Comparison of ENCODE assay signal across 9 cellular contexts in genomic region chr17:49676276-49676868, GRCh38. TPM values are rescaled to one million over a fixed set of nuclear protein-coding genes. Genes with fewer than 3 reads are reported as not detected.
DNase-seq lines count a peak whose midpoint lies in the region; ATAC-seq, FAIRE-seq and TF ChIP-seq lines count a peak whose summit lies in the region.
"Had no signal": no experiment of that assay in that cellular context is flagged by ENCODE, and none has a peak within 500 bp of the region (broad histone marks: within the 10 kb centered on the region; RNA-seq: fewer than 3 reads in every experiment).

No MANE protein-coding gene starts in this region.

- peak; percentile 54 for ATAC-seq in GM21526 (IDR thresholded peaks at IDR 0.05; ENCODE audit: low FRiP score, unreplicated experiment)

- H3K27me3 Mint-ChIP-seq in activated T-helper 2 cell treated with anti-CD3 and anti-CD28 coated beads, Interferon-gamma antibody, Interleukin-2, Interleukin-4, amounts not matched to agents 10 μg/mL and 5 μg/mL and 100 μg/mL, durations not matched to agents 14 hours and 24 hours and 36 hours (ENCODE audit: low read depth) = no peaks in the 10 kb centered on the region
- H3K27me3 Mint-ChIP-seq in immature natural killer cell (ENCODE audit: low read depth in 3 of 3) = peaks cover 16 to 21% (median 17%) of the 10 kb centered on the region in 3 donors

- H3K36me3 Mint-ChIP-seq in activated T-helper 2 cell treated with anti-CD3 and anti-CD28 coated beads, Interferon-gamma antibody, Interleukin-2, Interleukin-4, amounts not matched to agents 10 μg/mL and 5 μg/mL and 100 μg/mL, durations not matched to agents 14 hours and 24 hours and 36 hours (ENCODE audit: low read depth) = peaks cover 30% of the 10 kb centered on the region
- peaks cover 0 to 9% (median 0%) of the 10 kb centered on the region in 3 donors for H3K36me3 Mint-ChIP-seq in immature natural killer cell

- no peak for TF ChIP-seq POLR2A in GM12891 (IDR thresholded peaks at IDR 0.05; ENCODE audit: low read depth, low read length)

- H3K9me3 Mint-ChIP-seq in activated T-helper 2 cell treated with anti-CD3 and anti-CD28 coated beads, Interferon-gamma antibody, Interleukin-2, Interleukin-4, amounts not matched to agents 10 μg/mL and 5 μg/mL and 100 μg/mL, durations not matched to agents 14 hours and 24 hours and 36 hours = peaks cover 4% of the 10 kb centered on the region
- H3K9me3 Mint-ChIP-seq in immature natural killer cell = peaks cover 0 to 5% (median 0%) of the 10 kb centered on the region in 6 donors

- DNase-seq in GM12891 (ENCODE audit: insufficient read length, low spot score) (peak; percentile 68), KG1 (lab: John Stamatoyannopoulos, UW) (peak; percentile 76), immature natural killer cell (peak; percentile 55 to 61 (median 60)), stromal cell of bone marrow (ENCODE audit: low read depth) (peak; percentile 40), DMS153 treated with DMSO at 0.1 percent for 48 hours (lab: John Stamatoyannopoulos, UW; ENCODE audit: unreplicated experiment) (no peak), NCI-H526 (lab: John Stamatoyannopoulos, UW) (no peak)
- DNase-seq in activated T-helper 2 cell treated with anti-CD3 and anti-CD28 coated beads, Interferon-gamma antibody, Interleukin-2, Interleukin-4, amounts not matched to agents 10 μg/mL and 5 μg/mL and 100 μg/mL, durations not matched to agents 14 hours and 24 hours and 36 hours (ENCODE audit: low spot score) = peak; percentile 29

- H3K4me3 Mint-ChIP-seq in activated T-helper 2 cell treated with anti-CD3 and anti-CD28 coated beads, Interferon-gamma antibody, Interleukin-2, Interleukin-4, amounts not matched to agents 10 μg/mL and 5 μg/mL and 100 μg/mL, durations not matched to agents 14 hours and 24 hours and 36 hours (ENCODE audit: low read depth) = peak overlapping the region; percentile 95
- peak overlapping the region; percentile 94 to 98 (median 96) for H3K4me3 Mint-ChIP-seq in immature natural killer cell

- intact Hi-C loops in activated T-helper 2 cell treated with anti-CD3 and anti-CD28 coated beads, Interferon-gamma antibody, Interleukin-2, Interleukin-4, amounts not matched to agents 10 μg/mL and 5 μg/mL and 100 μg/mL, durations not matched to agents 14 hours and 24 hours and 36 hours (cut with micrococcal nuclease) = no loop called here

- peak; percentile 74 for FAIRE-seq in GM12891 (lab: Jason Lieb, UNC)
- FAIRE-seq: frontal cortex had no signal

- H3K27ac Mint-ChIP-seq in activated T-helper 2 cell treated with anti-CD3 and anti-CD28 coated beads, Interferon-gamma antibody, Interleukin-2, Interleukin-4, amounts not matched to agents 10 μg/mL and 5 μg/mL and 100 μg/mL, durations not matched to agents 14 hours and 24 hours and 36 hours = peak overlapping the region; percentile 98
- H3K27ac Mint-ChIP-seq in immature natural killer cell = peak overlapping the region; percentile 97 to 99 (median 98)

- H3K4me1 Mint-ChIP-seq in activated T-helper 2 cell treated with anti-CD3 and anti-CD28 coated beads, Interferon-gamma antibody, Interleukin-2, Interleukin-4, amounts not matched to agents 10 μg/mL and 5 μg/mL and 100 μg/mL, durations not matched to agents 14 hours and 24 hours and 36 hours (ENCODE audit: low read depth) = peaks cover 33% of the 10 kb centered on the region
- H3K4me1 Mint-ChIP-seq in immature natural killer cell = peaks cover 55 to 63% of the 10 kb centered on the region in 2 donors

TF ChIP-seq in GM12891, 5 proteins besides CTCF, POLR2A, EP300 and RAD21:
- TF ChIP-seq SPI1 (IDR thresholded peaks at IDR 0.05; ENCODE audit: low read depth, low read length) = peak; percentile 99
- TF ChIP-seq TAF1 (IDR thresholded peaks at IDR 0.05; ENCODE audit: low read depth, low read length) = no peak
TF ChIP-seq in GM12891: peak in this region for 1.

RNA-seq across cellular contexts. Expression of gene SPOP, which starts 1.5 kb away (rescaled TPM):
- 28.1 TPM for polyA plus RNA-seq in GM12891 (2012; ENCODE audit: low read depth, missing spikeins)
- 50.1 and 59.6 TPM in 2 replicates for total RNA-seq in activated T-helper 2 cell treated with anti-CD3 and anti-CD28 coated beads, Interferon-gamma antibody, Interleukin-2, Interleukin-4, amounts not matched to agents 10 μg/mL and 5 μg/mL and 100 μg/mL, durations not matched to agents 14 hours and 24 hours and 36 hours
- polyA plus RNA-seq in immature natural killer cell = 100 to 1,000 TPM in 2 of 3 donors, 10 to 100 TPM in 1; 64.9 to 180 (median 105) TPM

RNA-seq across cellular contexts. Expression of gene SLC35B1, which starts 31.4 kb away (rescaled TPM):
- 30.7 TPM for polyA plus RNA-seq in GM12891 (2012; ENCODE audit: low read depth, missing spikeins)
- total RNA-seq in activated T-helper 2 cell treated with anti-CD3 and anti-CD28 coated beads, Interferon-gamma antibody, Interleukin-2, Interleukin-4, amounts not matched to agents 10 μg/mL and 5 μg/mL and 100 μg/mL, durations not matched to agents 14 hours and 24 hours and 36 hours = 75.7 and 80.7 TPM in 2 replicates
- 10 to 100 TPM; 40.5 to 69.0 (median 53.3) TPM for polyA plus RNA-seq in immature natural killer cell

Comparison
In these comparisons a context has a peak if more than half of its experiments do, and no peak if none do; other contexts are left out.
1. DNase-seq: peak in GM12891 (single experiment), KG1 (single experiment), activated T-helper 2 cell treated with anti-CD3 and anti-CD28 coated beads, Interferon-gamma antibody, Interleukin-2, Interleukin-4, amounts not matched to agents 10 μg/mL and 5 μg/mL and 100 μg/mL, durations not matched to agents 14 hours and 24 hours and 36 hours (single experiment), immature natural killer cell (3 of 3) and stromal cell of bone marrow (single experiment); none in DMS153 treated with DMSO at 0.1 percent for 48 hours (single experiment) and NCI-H526 (0 of 2).